In genomic region chr16:11852092-11852809, GRCh38 we compare ENCODE assay signal across 1 cellular context.
TF ChIP-seq lines count a peak whose summit lies in the region.

No MANE protein-coding gene starts in this region.

TF ChIP-seq in HepG2, 621 proteins besides CTCF, POLR2A, EP300 and RAD21 (continues in another document):
- TF ChIP-seq HIC2 (CRISPR knock-in tag; IDR thresholded peaks at IDR 0.05; ENCODE audit: low read depth) = no peak
- peak; percentile 30; the same call in 1 of the 2 replicates for TF ChIP-seq ZNF569 (CRISPR knock-in tag; IDR thresholded peaks at IDR 0.05; ENCODE audit: borderline replicate concordance)
- no peak; the same call in 1 of the 2 replicates for TF ChIP-seq RNF219 (CRISPR knock-in tag; IDR thresholded peaks at IDR 0.05)
- TF ChIP-seq GMEB1 (CRISPR knock-in tag; IDR thresholded peaks at IDR 0.05; ENCODE audit: borderline replicate concordance) = no peak
- no peak for TF ChIP-seq KLF9 (CRISPR knock-in tag; IDR thresholded peaks at IDR 0.05; ENCODE audit: low read depth)
- no peak for TF ChIP-seq ZKSCAN1 (IDR thresholded peaks at IDR 0.05; ENCODE audit: low read length)
- TF ChIP-seq ZNF17 (CRISPR knock-in tag; IDR thresholded peaks at IDR 0.05) = peak; percentile 75; the same call in 1 of the 2 replicates
- TF ChIP-seq MTA3 (CRISPR knock-in tag; IDR thresholded peaks at IDR 0.05) = no peak
- no peak for TF ChIP-seq PAWR (CRISPR knock-in tag; IDR thresholded peaks at IDR 0.05; ENCODE audit: borderline replicate concordance)
- TF ChIP-seq EHMT2 (IDR thresholded peaks at IDR 0.05; ENCODE audit: borderline replicate concordance, low read depth, low read length) = 0 out of 2 replicates have a peak, but pooled peaks have one; percentile 63
- TF ChIP-seq ZKSCAN5 (CRISPR knock-in tag; IDR thresholded peaks at IDR 0.05) = no peak
- TF ChIP-seq ZBTB46 (CRISPR knock-in tag; IDR thresholded peaks at IDR 0.05; ENCODE audit: borderline replicate concordance) = no peak
- peak; percentile 31; the same call in 1 of the 2 replicates for TF ChIP-seq ZMYM2 (CRISPR knock-in tag; IDR thresholded peaks at IDR 0.05)
- no peak for TF ChIP-seq TEAD3 (CRISPR knock-in tag; optimal IDR thresholded peaks at IDR 0.05; ENCODE audit: borderline replicate concordance)
- TF ChIP-seq ZNF263 (CRISPR knock-in tag; IDR thresholded peaks at IDR 0.05) = no peak
- TF ChIP-seq ATF7 (IDR thresholded peaks at IDR 0.05) = no peak
- no peak for TF ChIP-seq ATF7 (CRISPR knock-in tag; IDR thresholded peaks at IDR 0.05)
- no peak for TF ChIP-seq NFKBIZ (CRISPR knock-in tag; IDR thresholded peaks at IDR 0.05)
- TF ChIP-seq MAFF (IDR thresholded peaks at IDR 0.05; ENCODE audit: low read depth, low read length) = no peak
- no peak for TF ChIP-seq REST (IDR thresholded peaks at IDR 0.05; ENCODE audit: borderline replicate concordance in 1 of 2, low read depth in 1 of 2, low read length in 2 of 2)
- TF ChIP-seq GTF3A (CRISPR knock-in tag; conservative IDR thresholded peaks at IDR 0.05) = no peak
- TF ChIP-seq ZNF292 (CRISPR knock-in tag; IDR thresholded peaks at IDR 0.05; ENCODE audit: borderline replicate concordance, low read depth) = no peak
- peak; percentile 66; the same call in 1 of the 2 replicates for TF ChIP-seq ZBTB42 (CRISPR knock-in tag; IDR thresholded peaks at IDR 0.05)
- TF ChIP-seq REPIN1 (CRISPR knock-in tag; IDR thresholded peaks at IDR 0.05; ENCODE audit: borderline replicate concordance, low read depth) = no peak
- TF ChIP-seq ZNF503 (CRISPR knock-in tag; IDR thresholded peaks at IDR 0.05) = 0 out of 2 replicates have a peak, but pooled peaks have one; percentile 15
- no peak for TF ChIP-seq PHB2 (IDR thresholded peaks at IDR 0.05; ENCODE audit: partially characterized antibody)
- TF ChIP-seq ZNF337 (CRISPR knock-in tag; IDR thresholded peaks at IDR 0.05; ENCODE audit: borderline replicate concordance, low read depth) = no peak
- no peak for TF ChIP-seq ARNTL (CRISPR knock-in tag; IDR thresholded peaks at IDR 0.05)
- peak; percentile 36; the same call in 1 of the 2 replicates for TF ChIP-seq ZNF644 (CRISPR knock-in tag; IDR thresholded peaks at IDR 0.05; ENCODE audit: low read depth)
- TF ChIP-seq ZNF891 (CRISPR knock-in tag; IDR thresholded peaks at IDR 0.05) = 0 out of 2 replicates have a peak, but pooled peaks have one; percentile 54
- no peak for TF ChIP-seq ZFYVE20 (CRISPR knock-in tag; IDR thresholded peaks at IDR 0.05; ENCODE audit: borderline replicate concordance, low read depth)
- no peak for TF ChIP-seq REXO4 (CRISPR knock-in tag; IDR thresholded peaks at IDR 0.05; ENCODE audit: borderline replicate concordance)
- no peak for TF ChIP-seq ZUFSP (CRISPR knock-in tag; IDR thresholded peaks at IDR 0.05; ENCODE audit: borderline replicate concordance)
- no peak for TF ChIP-seq ZNF260 (CRISPR knock-in tag; IDR thresholded peaks at IDR 0.05; ENCODE audit: borderline replicate concordance, low read depth)
- no peak for TF ChIP-seq ZBTB34 (CRISPR knock-in tag; IDR thresholded peaks at IDR 0.05)
- TF ChIP-seq ZNF768 (CRISPR knock-in tag; IDR thresholded peaks at IDR 0.05) = peak; percentile 70; the same call in 1 of the 2 replicates
- TF ChIP-seq NPAS2 (CRISPR knock-in tag; IDR thresholded peaks at IDR 0.05; ENCODE audit: borderline replicate concordance) = no peak
- TF ChIP-seq ZZZ3 (CRISPR knock-in tag; IDR thresholded peaks at IDR 0.05; ENCODE audit: borderline replicate concordance) = no peak
